Comparison of ENCODE assay signal across 8 cellular contexts in genomic region chr1:161176468-161177111, GRCh38. TPM values are rescaled to one million over a fixed set of nuclear protein-coding genes. Genes with fewer than 3 reads are reported as not detected.
DNase-seq lines count a peak whose midpoint lies in the region; ATAC-seq, FAIRE-seq and TF ChIP-seq lines count a peak whose summit lies in the region.

No MANE protein-coding gene starts in this region.

- H3K27ac ChIP-seq in K562 (ENCODE audit: extremely low read depth, low read depth, low read length) (peak overlapping the region; percentile 96), upper lobe of left lung (peak overlapping the region; percentile 83 to 94 (median 93))

- H3K36me3 ChIP-seq in K562 (ENCODE audit: control insufficient read depth, insufficient read depth, low read length) (peaks cover 47% of the 10 kb centered on the region), upper lobe of left lung (peaks cover 20 to 44% (median 31%) of the 10 kb centered on the region in 4 donors)

- H3K9me3 ChIP-seq in K562 (replicated peaks; ENCODE audit: control insufficient read depth, insufficient read depth, low read depth, low read length) (no peaks in the 10 kb centered on the region), upper lobe of left lung (no peaks in the 10 kb centered on the region)

- peak overlapping the region; percentile 87 to 96 for H3K9ac ChIP-seq in K562 (ENCODE audit: insufficient read depth in 1 of 2, low read depth in 2 of 2, low read length in 2 of 2)

- TF ChIP-seq CTCF in K562 (IDR thresholded peaks at IDR 0.05 in 2 of 3, conservative IDR thresholded peaks at IDR 0.05 in 1 of 3; ENCODE audit: insufficient read depth in 2 of 3, low read depth in 1 of 3, low read length in 3 of 3) = no peak
- no peak for TF ChIP-seq CTCF in lower leg skin (IDR thresholded peaks at IDR 0.05)
- no peak for TF ChIP-seq CTCF in upper lobe of left lung (IDR thresholded peaks at IDR 0.05)

- no peak for ATAC-seq in stimulated activated naive CD8-positive, alpha-beta T cell treated with anti-CD3 and anti-CD28 coated beads, Interleukin-15, Interleukin-2, amounts not matched to agents 100 U/mL and 50 U/mL, for 24 hours
- ATAC-seq in K562 = peak; percentile 7; the same call in 2 of the 3 replicates
- ATAC-seq in upper lobe of left lung (ENCODE audit: low FRiP score in 2 of 2) = peak; percentile 5 to 44
- no peak for ATAC-seq in GM19452 (IDR thresholded peaks at IDR 0.05; ENCODE audit: unreplicated experiment)

- POLR2A ChIA-PET in K562 (lab: Yijun Ruan, JAX) = interaction anchor here (0.5 to 2.3 kb wide), 10 partner anchors 9 to 332 kb away, joined by 3 to 33 read pairs (median 3); partner anchors contain the start of gene PPOX

- H3K4me3 ChIP-seq in K562 (peak overlapping the region; percentile 90), lower leg skin (ENCODE audit: low read depth, poor library complexity, severe bottlenecking) (peak overlapping the region; percentile 66), upper lobe of left lung (peak overlapping the region; percentile 39 to 77 (median 64))

- CTCF ChIA-PET in K562 (lab: Yijun Ruan, JAX; ENCODE audit: low intra/inter-chr PET ratio) = no interaction called here

- peak overlapping the region; percentile 99 for H3K4me2 ChIP-seq in K562 (ENCODE audit: insufficient read depth, low read length)

- TF ChIP-seq RAD21 in K562 (CRISPR knock-in tag; conservative IDR thresholded peaks at IDR 0.05 in 1 of 2, IDR thresholded peaks at IDR 0.05 in 1 of 2) = no peak

- H3K27me3 ChIP-seq in K562 (ENCODE audit: control insufficient read depth in 2 of 2, insufficient read depth in 2 of 2, low read length in 2 of 2) = no peaks in the 10 kb centered on the region
- H3K27me3 ChIP-seq in upper lobe of left lung = no peaks in the 10 kb centered on the region

- H3K79me2 ChIP-seq in K562 (ENCODE audit: control insufficient read depth, insufficient read depth, low read length) = peaks cover 26% of the 10 kb centered on the region

- H3K4me1 Mint-ChIP-seq in stimulated activated naive CD8-positive, alpha-beta T cell treated with anti-CD3 and anti-CD28 coated beads, Interleukin-15, Interleukin-2, amounts not matched to agents 100 ng/mL and 50 ng/mL, for 24 hours (ENCODE audit: low read depth) = peaks cover 55% of the 10 kb centered on the region

- FAIRE-seq in K562 (lab: Jason Lieb, UNC) = no peak

- H4K20me1 ChIP-seq in K562 (replicated peaks; ENCODE audit: control insufficient read depth, insufficient read depth, low read length) = no peaks in the 10 kb centered on the region

- peak overlapping the region; percentile 98 for H2AFZ ChIP-seq in K562 (ENCODE audit: low read depth, low read length)

- H3K4me1 ChIP-seq in K562 (replicated peaks in 1 of 2; ENCODE audit: control insufficient read depth in 2 of 2, insufficient read depth in 2 of 2, low read length in 2 of 2) (peaks cover 19 to 40% of the 10 kb centered on the region in 2 experiments; a peak in 4 of 5 replicates), upper lobe of left lung (peaks cover 19 to 29% (median 24%) of the 10 kb centered on the region in 4 donors)

- H3K36me3 Mint-ChIP-seq in stimulated activated naive CD8-positive, alpha-beta T cell treated with anti-CD3 and anti-CD28 coated beads, Interleukin-15, Interleukin-2, amounts not matched to agents 100 ng/mL and 50 ng/mL, for 24 hours (ENCODE audit: low read depth) = peaks cover 40% of the 10 kb centered on the region

- DNase-seq in stimulated activated naive CD8-positive, alpha-beta T cell treated with anti-CD3 and anti-CD28 coated beads, Interleukin-15, Interleukin-2, amounts not matched to agents 100 U/mL and 50 U/mL, for 24 hours = no peak
- DNase-seq in K562 (ENCODE audit: extremely low read depth in 1 of 4, low spot score in 3 of 4) (peak in 1 of 4 experiments; percentile 23), lower leg skin (ENCODE audit: low spot score in 2 of 2) (no peak), upper lobe of left lung (no peak), NOMO-1 treated with dmso at 0.1 percent for 144 hours (lab: John Stamatoyannopoulos, UW; ENCODE audit: unreplicated experiment) (no peak), NCI-H2196 treated with DMSO at 0.1 percent for 48 hours (lab: John Stamatoyannopoulos, UW; ENCODE audit: unreplicated experiment) (no peak)

- in situ Hi-C loops in K562 (cut with MboI) = no loop called here

- peak overlapping the region; percentile 100 for H3K4me3 Mint-ChIP-seq in stimulated activated naive CD8-positive, alpha-beta T cell treated with anti-CD3 and anti-CD28 coated beads, Interleukin-15, Interleukin-2, amounts not matched to agents 100 ng/mL and 50 ng/mL, for 24 hours

- TF ChIP-seq EP300 in K562 (IDR thresholded peaks at IDR 0.05; ENCODE audit: low read length) = no peak
- no peak for TF ChIP-seq EP300 in upper lobe of left lung (IDR thresholded peaks at IDR 0.05)

- no peaks in the 10 kb centered on the region for H3K9me3 Mint-ChIP-seq in stimulated activated naive CD8-positive, alpha-beta T cell treated with anti-CD3 and anti-CD28 coated beads, Interleukin-15, Interleukin-2, amounts not matched to agents 100 ng/mL and 50 ng/mL, for 24 hours

- no peaks in the 10 kb centered on the region for H3K27me3 Mint-ChIP-seq in stimulated activated naive CD8-positive, alpha-beta T cell treated with anti-CD3 and anti-CD28 coated beads, Interleukin-15, Interleukin-2, amounts not matched to agents 100 ng/mL and 50 ng/mL, for 24 hours

- TF ChIP-seq POLR2A in K562 (conservative IDR thresholded peaks at IDR 0.05) (no peak), lower leg skin (IDR thresholded peaks at IDR 0.05) (no peak), upper lobe of left lung (IDR thresholded peaks at IDR 0.05) (no peak)

- H3K27ac Mint-ChIP-seq in stimulated activated naive CD8-positive, alpha-beta T cell treated with anti-CD3 and anti-CD28 coated beads, Interleukin-15, Interleukin-2, amounts not matched to agents 100 ng/mL and 50 ng/mL, for 24 hours = peak overlapping the region; percentile 99

- no peaks in the 10 kb centered on the region for H3K9me1 ChIP-seq in K562 (ENCODE audit: control insufficient read depth, insufficient read depth, low read length)

- no TSS peak for BruUV-seq in K562 (replicated peaks; lab: Mats Ljungman, UMichigan)

- intact Hi-C loops in K562 (cut with micrococcal nuclease) (loop anchor here (1.0 to 10.0 kb wide), 6 partner anchors 10 to 342 kb away; partner anchors contain the start of genes PPOX and USP21), lower leg skin (cut with DNase I; ENCODE audit: low total_unique reads) (no loop called here)

- 6% methylated on average over 15 of the region's 17 CpGs for WGBS in K562 (ENCODE audit: insufficient coverage, low coverage, missing lambda C conversion rate)
- WGBS in lower leg skin, 2 donors = 16 to 17% methylated on average over 17 of the region's 17 CpGs
- WGBS in upper lobe of left lung, 2 donors = 23 to 28% methylated on average over 11 to 17 of the region's 17 CpGs

RNA-seq across cellular contexts. Expression of gene B4GALT3, which starts 0.7 kb away (rescaled TPM):
- total RNA-seq in K562 (2011; cell fraction: chromatin; rRNA removed; ENCODE audit: low replicate concordance) = 57.0 and 113 TPM in 2 replicates
- total RNA-seq in K562 (2011; cell fraction: nucleolus; rRNA removed) = 102 and 112 TPM in 2 replicates
- total RNA-seq in K562 (2011; cell fraction: nucleoplasm; rRNA removed) = 89.3 and 101 TPM in 2 replicates
- total RNA-seq in K562 (2014; rRNA removed) (37.1 and 68.3 TPM in 2 replicates), K562 (2014; rRNA removed; fragmentation: Illumina TruSeq; extraction: Trizol) (32.0 TPM in 2 replicates), K562 (2015; rRNA removed; fragmentation: Illumina TruSeq; extraction: Trizol) (38.0 and 41.2 TPM in 2 replicates), K562 (2021) (57.6 and 59.9 TPM in 2 replicates), lower leg skin (10 to 100 TPM; 40.9 to 49.9 (median 44.0) TPM), upper lobe of left lung (10 to 100 TPM; 12.3 to 37.1 (median 27.2) TPM)
- polyA plus RNA-seq in K562 (2011; rRNA removed) (31.2 and 48.5 TPM in 2 replicates), K562 (2014; fragmentation: Illumina TruSeq; extraction: Trizol) (82.0 and 85.4 TPM in 2 replicates), K562 (2014; fragmentation: Nextera tagmentation; extraction: Ambion mirVana) (100 to 1,000 TPM in 1 of 2 experiments, 10 to 100 TPM in 1; 46.1 to 103 TPM), K562 (2014; rRNA removed) (50.7 and 66.4 TPM in 2 replicates)
- polyA plus RNA-seq in K562 (2011; cell fraction: cytosol; rRNA removed) = 49.7 and 72.8 TPM in 2 replicates
- 118 and 168 TPM in 2 replicates for polyA plus RNA-seq in K562 (2011; cell fraction: nucleus; rRNA removed)
- polyA plus RNA-seq in K562 (2012) = 52.6 and 67.1 TPM in 2 replicates
- polyA minus RNA-seq in K562 (2011; rRNA and poly(A)+ RNA removed) = 15.4 and 16.3 TPM in 2 replicates
- polyA minus RNA-seq in K562 (2011; cell fraction: cytosol; rRNA and poly(A)+ RNA removed) = 25.1 and 26.1 TPM in 2 replicates
- 21.9 and 28.3 TPM in 2 replicates for polyA minus RNA-seq in K562 (2011; cell fraction: nucleus; rRNA and poly(A)+ RNA removed)

RNA-seq across cellular contexts. Expression of gene PPOX, which starts 10.4 kb away (rescaled TPM):
- total RNA-seq in K562 (2011; cell fraction: chromatin; rRNA removed; ENCODE audit: low replicate concordance) = 111 and 182 TPM in 2 replicates
- total RNA-seq in K562 (2011; cell fraction: nucleolus; rRNA removed) = 117 TPM in 2 replicates
- 116 and 129 TPM in 2 replicates for total RNA-seq in K562 (2011; cell fraction: nucleoplasm; rRNA removed)
- total RNA-seq in K562 (2014; rRNA removed) = 45.9 and 66.7 TPM in 2 replicates
- total RNA-seq in K562 (2014; rRNA removed; fragmentation: Illumina TruSeq; extraction: Trizol) = 33.1 and 36.1 TPM in 2 replicates
- total RNA-seq in K562 (2015; rRNA removed; fragmentation: Illumina TruSeq; extraction: Trizol) = 22.1 and 24.9 TPM in 2 replicates
- 48.5 TPM in 2 replicates for total RNA-seq in K562 (2021)
- polyA plus RNA-seq in K562 (2011; rRNA removed) = 57.1 and 98.3 TPM in 2 replicates
- polyA plus RNA-seq in K562 (2011; cell fraction: cytosol; rRNA removed) = 56.7 and 63.8 TPM in 2 replicates
- 357 and 442 TPM in 2 replicates for polyA plus RNA-seq in K562 (2011; cell fraction: nucleus; rRNA removed)
- 44.3 and 62.8 TPM in 2 replicates for polyA plus RNA-seq in K562 (2012)
- 35.4 and 38.9 TPM in 2 replicates for polyA plus RNA-seq in K562 (2014; fragmentation: Illumina TruSeq; extraction: Trizol)
- polyA plus RNA-seq in K562 (2014; fragmentation: Nextera tagmentation; extraction: Ambion mirVana) = 10 to 100 TPM; 17.0 to 31.1 TPM
- polyA plus RNA-seq in K562 (2014; rRNA removed) = 55.4 and 81.8 TPM in 2 replicates
- polyA minus RNA-seq in K562 (2011; rRNA and poly(A)+ RNA removed) = 22.0 and 25.5 TPM in 2 replicates
- 12.2 and 28.6 TPM in 2 replicates for polyA minus RNA-seq in K562 (2011; cell fraction: cytosol; rRNA and poly(A)+ RNA removed)
- polyA minus RNA-seq in K562 (2011; cell fraction: nucleus; rRNA and poly(A)+ RNA removed) = 34.2 and 56.1 TPM in 2 replicates
- 10 to 100 TPM; 16.7 to 46.5 (median 24.8) TPM for total RNA-seq in lower leg skin
- total RNA-seq in upper lobe of left lung = 10 to 100 TPM; 19.5 to 48.2 (median 26.6) TPM

RNA-seq across cellular contexts. Expression of gene USP21, which starts 17.3 kb away (rescaled TPM):
- 83.0 and 141 TPM in 2 replicates for total RNA-seq in K562 (2011; cell fraction: chromatin; rRNA removed; ENCODE audit: low replicate concordance)
- 82.2 and 86.2 TPM in 2 replicates for total RNA-seq in K562 (2011; cell fraction: nucleolus; rRNA removed)
- 77.2 and 80.0 TPM in 2 replicates for total RNA-seq in K562 (2011; cell fraction: nucleoplasm; rRNA removed)
- total RNA-seq in K562 (2014; rRNA removed) (21.6 and 25.7 TPM in 2 replicates), K562 (2014; rRNA removed; fragmentation: Illumina TruSeq; extraction: Trizol) (4.9 and 5.1 TPM in 2 replicates), K562 (2015; rRNA removed; fragmentation: Illumina TruSeq; extraction: Trizol) (7.2 and 9.5 TPM in 2 replicates), K562 (2021) (41.7 and 42.7 TPM in 2 replicates), lower leg skin (10 to 100 TPM; 13.7 to 28.8 (median 25.3) TPM), upper lobe of left lung (10 to 100 TPM; 14.1 to 48.2 (median 21.8) TPM)
- polyA plus RNA-seq in K562 (2011; rRNA removed) (22.9 and 38.9 TPM in 2 replicates), K562 (2014; fragmentation: Illumina TruSeq; extraction: Trizol) (44.9 and 52.4 TPM in 2 replicates), K562 (2014; fragmentation: Nextera tagmentation; extraction: Ambion mirVana) (10 to 100 TPM; 14.7 to 14.8 TPM), K562 (2014; rRNA removed) (35.4 and 39.3 TPM in 2 replicates)
- 42.3 and 59.0 TPM in 2 replicates for polyA plus RNA-seq in K562 (2011; cell fraction: cytosol; rRNA removed)
- polyA plus RNA-seq in K562 (2011; cell fraction: nucleus; rRNA removed) = 238 and 248 TPM in 2 replicates
- polyA plus RNA-seq in K562 (2012) = 26.7 and 40.5 TPM in 2 replicates
- 13.3 and 16.3 TPM in 2 replicates for polyA minus RNA-seq in K562 (2011; rRNA and poly(A)+ RNA removed)
- polyA minus RNA-seq in K562 (2011; cell fraction: cytosol; rRNA and poly(A)+ RNA removed) = 15.9 and 25.0 TPM in 2 replicates
- 42.5 and 75.6 TPM in 2 replicates for polyA minus RNA-seq in K562 (2011; cell fraction: nucleus; rRNA and poly(A)+ RNA removed)

RNA-seq across cellular contexts. Expression of gene ADAMTS4, which starts 22.3 kb away (rescaled TPM):
- total RNA-seq in K562 (2011; cell fraction: chromatin; rRNA removed; ENCODE audit: low replicate concordance) = 2.7 and 5.1 TPM in 2 replicates
- 2.5 and 5.8 TPM in 2 replicates for total RNA-seq in K562 (2011; cell fraction: nucleolus; rRNA removed)
- 1.9 and 2.9 TPM in 2 replicates for total RNA-seq in K562 (2011; cell fraction: nucleoplasm; rRNA removed)
- total RNA-seq in K562 (2014; rRNA removed) (0.41 and 1.1 TPM in 2 replicates), K562 (2014; rRNA removed; fragmentation: Illumina TruSeq; extraction: Trizol) (0.29 and 0.32 TPM in 2 replicates), K562 (2015; rRNA removed; fragmentation: Illumina TruSeq; extraction: Trizol) (0.18 and 0.41 TPM in 2 replicates), K562 (2021) (1.5 and 3.7 TPM in 2 replicates), lower leg skin (10 to 100 TPM in 1 of 4 donors, 1 to 10 TPM in 2, under 1 TPM in 1; 0.20 to 15.3 (median 4.2) TPM), upper lobe of left lung (10 to 100 TPM in 1 of 6 donors, 1 to 10 TPM in 4, under 1 TPM in 1; 0.91 to 18.6 (median 3.0) TPM)
- polyA plus RNA-seq in K562 (2011; rRNA removed) (0.27 and 0.45 TPM in 2 replicates), K562 (2014; fragmentation: Illumina TruSeq; extraction: Trizol) (0.52 and 1.6 TPM in 2 replicates), K562 (2014; fragmentation: Nextera tagmentation; extraction: Ambion mirVana) (under 1 TPM; 0.07 to 0.13 TPM), K562 (2014; rRNA removed) (0.58 and 0.85 TPM in 2 replicates)
- 0.24 and 0.57 TPM in 2 replicates for polyA plus RNA-seq in K562 (2011; cell fraction: cytosol; rRNA removed)
- 0.39 and 0.98 TPM in 2 replicates for polyA plus RNA-seq in K562 (2011; cell fraction: nucleus; rRNA removed)
- 0.76 and 0.78 TPM in 2 replicates for polyA plus RNA-seq in K562 (2012)
- polyA minus RNA-seq in K562 (2011; rRNA and poly(A)+ RNA removed) = 0.12 and 0.95 TPM in 2 replicates
- polyA minus RNA-seq in K562 (2011; cell fraction: cytosol; rRNA and poly(A)+ RNA removed) = 2.6 TPM in 1 of 2 replicates, not detected in the other
- 1.1 and 1.9 TPM in 2 replicates for polyA minus RNA-seq in K562 (2011; cell fraction: nucleus; rRNA and poly(A)+ RNA removed)

RNA-seq across cellular contexts. Expression of gene UFC1, which starts 22.8 kb away (rescaled TPM):
- 38.3 and 47.8 TPM in 2 replicates for total RNA-seq in K562 (2011; cell fraction: chromatin; rRNA removed; ENCODE audit: low replicate concordance)
- total RNA-seq in K562 (2011; cell fraction: nucleolus; rRNA removed) = 27.1 and 28.9 TPM in 2 replicates
- total RNA-seq in K562 (2011; cell fraction: nucleoplasm; rRNA removed) = 45.8 and 57.9 TPM in 2 replicates
- total RNA-seq in K562 (2014; rRNA removed) (97.1 and 112 TPM in 2 replicates), K562 (2014; rRNA removed; fragmentation: Illumina TruSeq; extraction: Trizol) (151 TPM in 2 replicates), K562 (2015; rRNA removed; fragmentation: Illumina TruSeq; extraction: Trizol) (165 and 167 TPM in 2 replicates), K562 (2021) (92.8 and 94.2 TPM in 2 replicates), lower leg skin (100 to 1,000 TPM in 1 of 4 donors, 10 to 100 TPM in 3; 42.0 to 100 (median 82.5) TPM), upper lobe of left lung (10 to 100 TPM; 32.5 to 95.6 (median 75.6) TPM)
- polyA plus RNA-seq in K562 (2011; rRNA removed) (161 and 166 TPM in 2 replicates), K562 (2014; fragmentation: Illumina TruSeq; extraction: Trizol) (167 and 190 TPM in 2 replicates), K562 (2014; fragmentation: Nextera tagmentation; extraction: Ambion mirVana) (100 to 1,000 TPM; 213 to 220 TPM), K562 (2014; rRNA removed) (113 and 143 TPM in 2 replicates)
- polyA plus RNA-seq in K562 (2011; cell fraction: cytosol; rRNA removed) = 91.4 and 190 TPM in 2 replicates
- 39.8 and 76.0 TPM in 2 replicates for polyA plus RNA-seq in K562 (2011; cell fraction: nucleus; rRNA removed)
- 124 and 155 TPM in 2 replicates for polyA plus RNA-seq in K562 (2012)
- polyA minus RNA-seq in K562 (2011; rRNA and poly(A)+ RNA removed) = 154 and 155 TPM in 2 replicates
- 56.1 and 62.8 TPM in 2 replicates for polyA minus RNA-seq in K562 (2011; cell fraction: cytosol; rRNA and poly(A)+ RNA removed)
- 16.7 and 35.9 TPM in 2 replicates for polyA minus RNA-seq in K562 (2011; cell fraction: nucleus; rRNA and poly(A)+ RNA removed)

Comparison
In these comparisons a context has a peak if more than half of its experiments do, and no peak if none do; other contexts are left out.
1. ATAC-seq: peak in K562 (single experiment) and upper lobe of left lung (2 of 2); none in stimulated activated naive CD8-positive, alpha-beta T cell treated with anti-CD3 and anti-CD28 coated beads, Interleukin-15, Interleukin-2, amounts not matched to agents 100 U/mL and 50 U/mL, for 24 hours (single experiment) and GM19452 (single experiment).
2. Peak in every context shown above with its lines, with median percentiles within 50 percentile points of each other: H3K4me3 ChIP-seq.